In the genomic region with DNA sequence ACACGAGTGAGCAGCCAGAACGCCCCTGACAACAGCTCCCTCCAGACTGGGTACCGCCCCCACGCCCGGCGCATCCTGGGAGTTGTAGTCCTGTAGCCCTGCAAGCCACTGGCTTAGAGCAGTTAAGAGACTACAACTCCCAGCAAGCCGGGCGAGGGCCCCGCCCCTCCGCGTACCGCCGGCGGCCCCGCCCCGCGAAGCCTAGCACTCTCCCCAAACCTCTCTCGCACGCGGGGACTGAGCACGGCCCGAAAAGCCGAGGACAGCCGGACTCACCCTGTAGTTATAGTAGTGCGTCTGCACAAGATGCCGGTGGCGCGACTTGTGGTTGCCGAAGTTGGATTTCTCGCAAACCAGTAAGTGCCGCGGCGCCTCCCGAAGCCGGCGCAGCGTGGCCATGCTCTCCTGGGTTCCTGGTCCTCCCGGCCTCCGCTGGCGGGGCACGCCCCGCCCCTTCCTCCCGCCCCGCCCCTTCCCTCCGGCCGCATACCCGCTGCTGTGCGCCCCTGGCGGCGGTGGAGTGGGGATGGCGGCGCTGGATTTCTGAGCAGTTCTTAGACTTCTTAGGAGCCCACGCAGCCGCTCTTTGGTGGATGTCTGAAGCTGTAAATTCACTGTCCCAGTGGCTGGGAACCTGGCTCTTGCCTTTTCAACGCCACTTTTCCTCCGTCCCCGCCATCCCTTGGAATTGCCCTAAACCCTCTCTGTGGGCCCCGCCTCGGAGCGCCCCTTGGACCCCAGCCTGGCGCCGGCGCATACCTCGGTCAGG, we compare ENCODE assay signal across 1 cellular context.
TF ChIP-seq lines count a peak whose summit lies in the region.

A gene with protein sequence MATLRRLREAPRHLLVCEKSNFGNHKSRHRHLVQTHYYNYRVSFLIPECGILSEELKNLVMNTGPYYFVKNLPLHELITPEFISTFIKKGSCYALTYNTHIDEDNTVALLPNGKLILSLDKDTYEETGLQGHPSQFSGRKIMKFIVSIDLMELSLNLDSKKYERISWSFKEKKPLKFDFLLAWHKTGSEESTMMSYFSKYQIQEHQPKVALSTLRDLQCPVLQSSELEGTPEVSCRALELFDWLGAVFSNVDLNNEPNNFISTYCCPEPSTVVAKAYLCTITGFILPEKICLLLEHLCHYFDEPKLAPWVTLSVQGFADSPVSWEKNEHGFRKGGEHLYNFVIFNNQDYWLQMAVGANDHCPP (minus strand): TSS at position 434 of the 769 bp plus-strand sequence. CDS start 35 bp downstream, at position 399.

TF ChIP-seq in HEK293, 187 proteins besides CTCF, POLR2A, EP300 and RAD21 (continued from another document):
- 0 out of 2 replicates have a peak, but pooled peaks have one; percentile 24 for TF ChIP-seq YY2 (tag by site-specific recombination; IDR thresholded peaks at IDR 0.05)
- TF ChIP-seq, protein P1, sequence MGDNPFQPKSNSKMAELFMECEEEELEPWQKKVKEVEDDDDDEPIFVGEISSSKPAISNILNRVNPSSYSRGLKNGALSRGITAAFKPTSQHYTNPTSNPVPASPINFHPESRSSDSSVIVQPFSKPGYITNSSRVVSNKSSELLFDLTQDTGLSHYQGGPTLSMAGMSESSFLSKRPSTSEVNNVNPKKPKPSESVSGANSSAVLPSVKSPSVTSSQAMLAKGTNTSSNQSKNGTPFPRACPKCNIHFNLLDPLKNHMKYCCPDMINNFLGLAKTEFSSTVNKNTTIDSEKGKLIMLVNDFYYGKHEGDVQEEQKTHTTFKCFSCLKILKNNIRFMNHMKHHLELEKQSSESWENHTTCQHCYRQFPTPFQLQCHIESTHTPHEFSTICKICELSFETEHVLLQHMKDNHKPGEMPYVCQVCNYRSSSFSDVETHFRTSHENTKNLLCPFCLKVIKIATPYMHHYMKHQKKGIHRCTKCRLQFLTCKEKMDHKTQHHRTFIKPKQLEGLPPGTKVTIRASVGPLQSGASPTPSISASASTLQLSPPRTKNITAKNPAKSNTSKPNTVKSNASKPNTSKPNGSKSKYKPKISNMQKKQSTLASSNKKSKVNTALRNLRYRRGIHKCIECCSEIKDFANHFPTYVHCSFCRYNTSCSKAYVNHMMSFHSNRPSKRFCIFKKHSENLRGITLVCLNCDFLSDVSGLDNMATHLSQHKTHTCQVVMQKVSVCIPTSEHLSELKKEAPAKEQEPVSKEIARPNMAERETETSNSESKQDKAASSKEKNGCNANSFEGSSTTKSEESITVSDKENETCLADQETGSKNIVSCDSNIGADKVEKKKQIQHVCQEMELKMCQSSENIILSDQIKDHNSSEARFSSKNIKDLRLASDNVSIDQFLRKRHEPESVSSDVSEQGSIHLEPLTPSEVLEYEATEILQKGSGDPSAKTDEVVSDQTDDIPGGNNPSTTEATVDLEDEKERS (tag by site-specific recombination; IDR thresholded peaks at IDR 0.05): 0 out of 2 replicates have a peak, but pooled peaks have one; percentile 24
- no peak for TF ChIP-seq ZNF350 (tag by site-specific recombination; IDR thresholded peaks at IDR 0.05)
- no peak for TF ChIP-seq MZF1 (tag by site-specific recombination; IDR thresholded peaks at IDR 0.05; ENCODE audit: borderline replicate concordance)
- no peak for TF ChIP-seq MYNN (tag by site-specific recombination; IDR thresholded peaks at IDR 0.05; ENCODE audit: borderline replicate concordance)
- peak; percentile 88 for TF ChIP-seq SP2 (tag by site-specific recombination; IDR thresholded peaks at IDR 0.05)
- peak; percentile 98 for TF ChIP-seq KLF16 (tag by site-specific recombination; IDR thresholded peaks at IDR 0.05)
- TF ChIP-seq ZNF792 (tag by site-specific recombination; IDR thresholded peaks at IDR 0.05): no peak
- TF ChIP-seq ZNF791 (tag by site-specific recombination; IDR thresholded peaks at IDR 0.05): no peak
- TF ChIP-seq ZNF549 (tag by site-specific recombination; IDR thresholded peaks at IDR 0.05): no peak
- no peak for TF ChIP-seq ZNF174 (tag by site-specific recombination; IDR thresholded peaks at IDR 0.05)
- TF ChIP-seq ZNF266 (tag by site-specific recombination; IDR thresholded peaks at IDR 0.05; ENCODE audit: low read depth): no peak
- TF ChIP-seq ZNF510 (tag by site-specific recombination; IDR thresholded peaks at IDR 0.05; ENCODE audit: insufficient replicate concordance): no peak
- TF ChIP-seq, protein P2, sequence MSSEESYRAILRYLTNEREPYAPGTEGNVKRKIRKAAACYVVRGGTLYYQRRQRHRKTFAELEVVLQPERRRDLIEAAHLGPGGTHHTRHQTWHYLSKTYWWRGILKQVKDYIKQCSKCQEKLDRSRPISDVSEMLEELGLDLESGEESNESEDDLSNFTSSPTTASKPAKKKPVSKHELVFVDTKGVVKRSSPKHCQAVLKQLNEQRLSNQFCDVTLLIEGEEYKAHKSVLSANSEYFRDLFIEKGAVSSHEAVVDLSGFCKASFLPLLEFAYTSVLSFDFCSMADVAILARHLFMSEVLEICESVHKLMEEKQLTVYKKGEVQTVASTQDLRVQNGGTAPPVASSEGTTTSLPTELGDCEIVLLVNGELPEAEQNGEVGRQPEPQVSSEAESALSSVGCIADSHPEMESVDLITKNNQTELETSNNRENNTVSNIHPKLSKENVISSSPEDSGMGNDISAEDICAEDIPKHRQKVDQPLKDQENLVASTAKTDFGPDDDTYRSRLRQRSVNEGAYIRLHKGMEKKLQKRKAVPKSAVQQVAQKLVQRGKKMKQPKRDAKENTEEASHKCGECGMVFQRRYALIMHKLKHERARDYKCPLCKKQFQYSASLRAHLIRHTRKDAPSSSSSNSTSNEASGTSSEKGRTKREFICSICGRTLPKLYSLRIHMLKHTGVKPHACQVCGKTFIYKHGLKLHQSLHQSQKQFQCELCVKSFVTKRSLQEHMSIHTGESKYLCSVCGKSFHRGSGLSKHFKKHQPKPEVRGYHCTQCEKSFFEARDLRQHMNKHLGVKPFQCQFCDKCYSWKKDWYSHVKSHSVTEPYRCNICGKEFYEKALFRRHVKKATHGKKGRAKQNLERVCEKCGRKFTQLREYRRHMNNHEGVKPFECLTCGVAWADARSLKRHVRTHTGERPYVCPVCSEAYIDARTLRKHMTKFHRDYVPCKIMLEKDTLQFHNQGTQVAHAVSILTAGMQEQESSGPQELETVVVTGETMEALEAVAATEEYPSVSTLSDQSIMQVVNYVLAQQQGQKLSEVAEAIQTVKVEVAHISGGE (tag by site-specific recombination; conservative IDR thresholded peaks at IDR 0.05; ENCODE audit: low read depth): peak; percentile 33; the same call in 1 of the 2 replicates
- peak; percentile 83; the same call in 1 of the 2 replicates for TF ChIP-seq ZXDB (tag by site-specific recombination; IDR thresholded peaks at IDR 0.05)
- TF ChIP-seq FEZF1 (tag by site-specific recombination; IDR thresholded peaks at IDR 0.05): no peak
- peak; percentile 90 for TF ChIP-seq ZFP69B (tag by site-specific recombination; IDR thresholded peaks at IDR 0.05)
- TF ChIP-seq, protein P3, sequence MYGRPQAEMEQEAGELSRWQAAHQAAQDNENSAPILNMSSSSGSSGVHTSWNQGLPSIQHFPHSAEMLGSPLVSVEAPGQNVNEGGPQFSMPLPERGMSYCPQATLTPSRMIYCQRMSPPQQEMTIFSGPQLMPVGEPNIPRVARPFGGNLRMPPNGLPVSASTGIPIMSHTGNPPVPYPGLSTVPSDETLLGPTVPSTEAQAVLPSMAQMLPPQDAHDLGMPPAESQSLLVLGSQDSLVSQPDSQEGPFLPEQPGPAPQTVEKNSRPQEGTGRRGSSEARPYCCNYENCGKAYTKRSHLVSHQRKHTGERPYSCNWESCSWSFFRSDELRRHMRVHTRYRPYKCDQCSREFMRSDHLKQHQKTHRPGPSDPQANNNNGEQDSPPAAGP (tag by site-specific recombination; IDR thresholded peaks at IDR 0.05): no peak
- no peak for TF ChIP-seq ZNF292 (tag by site-specific recombination; IDR thresholded peaks at IDR 0.05; ENCODE audit: borderline replicate concordance, low read depth)
- no peak for TF ChIP-seq ZNF114 (tag by site-specific recombination; IDR thresholded peaks at IDR 0.05)
- no peak for TF ChIP-seq ZNF354C (tag by site-specific recombination; IDR thresholded peaks at IDR 0.05; ENCODE audit: borderline replicate concordance, low read depth)
- TF ChIP-seq ZNF473 (tag by site-specific recombination; IDR thresholded peaks at IDR 0.05): no peak
- peak; percentile 38; the same call in 1 of the 2 replicates for TF ChIP-seq ZNF785 (tag by site-specific recombination; IDR thresholded peaks at IDR 0.05)
- peak; percentile 83 for TF ChIP-seq ZBTB20 (tag by site-specific recombination; IDR thresholded peaks at IDR 0.05)
- TF ChIP-seq SCRT2 (tag by site-specific recombination; IDR thresholded peaks at IDR 0.05): 0 out of 2 replicates have a peak, but pooled peaks have one; percentile 1
- TF ChIP-seq, protein P4, sequence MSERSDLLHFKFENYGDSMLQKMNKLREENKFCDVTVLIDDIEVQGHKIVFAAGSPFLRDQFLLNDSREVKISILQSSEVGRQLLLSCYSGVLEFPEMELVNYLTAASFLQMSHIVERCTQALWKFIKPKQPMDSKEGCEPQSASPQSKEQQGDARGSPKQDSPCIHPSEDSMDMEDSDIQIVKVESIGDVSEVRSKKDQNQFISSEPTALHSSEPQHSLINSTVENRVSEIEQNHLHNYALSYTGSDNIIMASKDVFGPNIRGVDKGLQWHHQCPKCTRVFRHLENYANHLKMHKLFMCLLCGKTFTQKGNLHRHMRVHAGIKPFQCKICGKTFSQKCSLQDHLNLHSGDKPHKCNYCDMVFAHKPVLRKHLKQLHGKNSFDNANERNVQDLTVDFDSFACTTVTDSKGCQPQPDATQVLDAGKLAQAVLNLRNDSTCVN (tag by site-specific recombination; optimal IDR thresholded peaks at IDR 0.05): peak; percentile 78
- TF ChIP-seq ZNF324 (tag by site-specific recombination; IDR thresholded peaks at IDR 0.05): no peak; the same call in 1 of the 2 replicates
- TF ChIP-seq ZNF223 (tag by site-specific recombination; IDR thresholded peaks at IDR 0.05): no peak
- no peak for TF ChIP-seq MEIS1 (CRISPR knock-in tag; IDR thresholded peaks at IDR 0.05; ENCODE audit: borderline replicate concordance)
- TF ChIP-seq, protein P5, sequence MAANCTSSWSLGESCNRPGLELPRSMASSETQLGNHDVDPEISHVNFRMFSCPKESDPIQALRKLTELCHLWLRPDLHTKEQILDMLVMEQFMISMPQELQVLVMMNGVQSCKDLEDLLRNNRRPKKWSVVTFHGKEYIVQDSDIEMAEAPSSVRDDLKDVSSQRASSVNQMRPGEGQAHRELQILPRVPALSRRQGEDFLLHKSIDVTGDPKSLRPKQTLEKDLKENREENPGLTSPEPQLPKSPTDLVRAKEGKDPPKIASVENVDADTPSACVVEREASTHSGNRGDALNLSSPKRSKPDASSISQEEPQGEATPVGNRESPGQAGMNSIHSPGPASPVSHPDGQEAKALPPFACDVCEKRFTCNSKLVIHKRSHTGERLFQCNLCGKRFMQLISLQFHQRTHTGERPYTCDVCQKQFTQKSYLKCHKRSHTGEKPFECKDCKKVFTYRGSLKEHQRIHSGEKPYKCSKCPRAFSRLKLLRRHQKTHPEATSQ (tag by site-specific recombination; IDR thresholded peaks at IDR 0.05): no peak
- peak; percentile 41; the same call in 1 of the 2 replicates for TF ChIP-seq ZNF2 (tag by site-specific recombination; IDR thresholded peaks at IDR 0.05)
- no peak for TF ChIP-seq GFI1B (tag by site-specific recombination; IDR thresholded peaks at IDR 0.05)
- no peak for TF ChIP-seq ZFP41 (tag by site-specific recombination; IDR thresholded peaks at IDR 0.05; ENCODE audit: borderline replicate concordance)
- TF ChIP-seq, protein P6, sequence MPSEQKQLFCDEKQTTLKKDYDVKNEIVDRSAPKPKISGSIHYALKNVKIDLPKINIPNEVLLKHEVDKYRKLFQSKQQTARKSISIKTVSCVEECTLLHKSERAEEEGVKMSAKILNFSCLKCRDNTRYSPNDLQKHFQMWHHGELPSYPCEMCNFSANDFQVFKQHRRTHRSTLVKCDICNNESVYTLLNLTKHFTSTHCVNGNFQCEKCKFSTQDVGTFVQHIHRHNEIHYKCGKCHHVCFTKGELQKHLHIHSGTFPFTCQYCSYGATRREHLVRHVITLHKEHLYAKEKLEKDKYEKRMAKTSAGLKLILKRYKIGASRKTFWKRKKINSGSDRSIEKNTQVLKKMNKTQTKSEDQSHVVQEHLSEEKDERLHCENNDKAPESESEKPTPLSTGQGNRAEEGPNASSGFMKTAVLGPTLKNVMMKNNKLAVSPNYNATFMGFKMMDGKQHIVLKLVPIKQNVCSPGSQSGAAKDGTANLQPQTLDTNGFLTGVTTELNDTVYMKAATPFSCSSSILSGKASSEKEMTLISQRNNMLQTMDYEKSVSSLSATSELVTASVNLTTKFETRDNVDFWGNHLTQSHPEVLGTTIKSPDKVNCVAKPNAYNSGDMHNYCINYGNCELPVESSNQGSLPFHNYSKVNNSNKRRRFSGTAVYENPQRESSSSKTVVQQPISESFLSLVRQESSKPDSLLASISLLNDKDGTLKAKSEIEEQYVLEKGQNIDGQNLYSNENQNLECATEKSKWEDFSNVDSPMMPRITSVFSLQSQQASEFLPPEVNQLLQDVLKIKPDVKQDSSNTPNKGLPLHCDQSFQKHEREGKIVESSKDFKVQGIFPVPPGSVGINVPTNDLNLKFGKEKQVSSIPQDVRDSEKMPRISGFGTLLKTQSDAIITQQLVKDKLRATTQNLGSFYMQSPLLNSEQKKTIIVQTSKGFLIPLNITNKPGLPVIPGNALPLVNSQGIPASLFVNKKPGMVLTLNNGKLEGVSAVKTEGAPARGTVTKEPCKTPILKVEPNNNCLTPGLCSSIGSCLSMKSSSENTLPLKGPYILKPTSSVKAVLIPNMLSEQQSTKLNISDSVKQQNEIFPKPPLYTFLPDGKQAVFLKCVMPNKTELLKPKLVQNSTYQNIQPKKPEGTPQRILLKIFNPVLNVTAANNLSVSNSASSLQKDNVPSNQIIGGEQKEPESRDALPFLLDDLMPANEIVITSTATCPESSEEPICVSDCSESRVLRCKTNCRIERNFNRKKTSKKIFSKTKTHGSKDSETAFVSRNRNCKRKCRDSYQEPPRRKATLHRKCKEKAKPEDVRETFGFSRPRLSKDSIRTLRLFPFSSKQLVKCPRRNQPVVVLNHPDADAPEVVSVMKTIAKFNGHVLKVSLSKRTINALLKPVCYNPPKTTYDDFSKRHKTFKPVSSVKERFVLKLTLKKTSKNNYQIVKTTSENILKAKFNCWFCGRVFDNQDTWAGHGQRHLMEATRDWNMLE (tag by site-specific recombination; conservative IDR thresholded peaks at IDR 0.05; ENCODE audit: low read depth): no peak
- TF ChIP-seq GLIS1 (tag by site-specific recombination; IDR thresholded peaks at IDR 0.05): peak; percentile 12; the same call in 1 of the 2 replicates
- TF ChIP-seq ZNF76 (tag by site-specific recombination; IDR thresholded peaks at IDR 0.05; ENCODE audit: borderline replicate concordance, low read depth): peak; percentile 97
